ENCODE assay signal across 11 cellular contexts in genomic region chr7:100642534-100642907, GRCh38. TPM values are rescaled to one million over a fixed set of nuclear protein-coding genes. Genes with fewer than 3 reads are reported as not detected.
DNase-seq lines count a peak whose midpoint lies in the region; ATAC-seq and TF ChIP-seq lines count a peak whose summit lies in the region.
"Had no signal": no experiment of that assay in that cellular context is flagged by ENCODE, and none has a peak within 500 bp of the region (broad histone marks: within the 10 kb centered on the region; RNA-seq: fewer than 3 reads in every experiment).

No MANE protein-coding gene starts in this region.

- CTCF ChIA-PET in activated CD4-positive, alpha-beta memory T cell treated with anti-CD3 and anti-CD28 coated beads, Interleukin-2, amount 10 ng/mL, durations not matched to agents 7 days and 5 days (lab: Charles Lee), result interaction anchor here (1.0 kb wide), 1 partner anchor 8 kb away, joined by 3 read pairs; no protein-coding TSS in a partner anchor

- H3K23ac ChIP-seq in mesenchymal stem cell (ENCODE audit: low read length in 2 of 2), result no peak overlapping the region

- H2AFZ ChIP-seq in mesenchymal stem cell (ENCODE audit: low read depth, low read length), result no peak overlapping the region

- POLR2A ChIA-PET in activated CD4-positive, alpha-beta memory T cell treated with anti-CD3 and anti-CD28 coated beads, Interleukin-2, amount 10 ng/mL, durations not matched to agents 7 days and 5 days (lab: Charles Lee), result no interaction called here

- no peak overlapping the region for H3K14ac ChIP-seq in mesenchymal stem cell (ENCODE audit: low read length in 2 of 2)

- WGBS in mesenchymal stem cell, result 63% methylated on average over 11 of the region's 11 CpGs

- no peak overlapping the region for H2BK120ac ChIP-seq in mesenchymal stem cell (ENCODE audit: low read depth, low read length)

- H2BK12ac ChIP-seq in mesenchymal stem cell (ENCODE audit: low read length in 2 of 2), result no peak overlapping the region

- no peaks in the 10 kb centered on the region for H3K36me3 Mint-ChIP-seq in activated CD4-positive, alpha-beta memory T cell treated with anti-CD3 and anti-CD28 coated beads, Interleukin-2, amount 10 ng/mL, durations not matched to agents 7 days and 5 days (ENCODE audit: low read depth)

- H4K8ac ChIP-seq in mesenchymal stem cell (ENCODE audit: low read length), result peak overlapping the region; percentile 9

- H3K9ac ChIP-seq in mesenchymal stem cell (ENCODE audit: low read length), result no peak overlapping the region

- no peak overlapping the region for H2BK5ac ChIP-seq in mesenchymal stem cell (ENCODE audit: low read depth, low read length, poor library complexity, severe bottlenecking)

- TF ChIP-seq CTCF in GM13976 (IDR thresholded peaks at IDR 0.05; ENCODE audit: borderline replicate concordance, control extremely low read depth, extremely low read depth, insufficient read depth, missing control alignments), result no peak

- peaks cover 34 to 74% of the 10 kb centered on the region in 2 experiments for H3K27me3 ChIP-seq in mesenchymal stem cell (ENCODE audit: control insufficient read depth in 1 of 2, insufficient read depth in 1 of 2, low read length in 2 of 2)
- H3K27me3 ChIP-seq: cardiac muscle cell had no signal

- H3K79me1 ChIP-seq in mesenchymal stem cell (replicated peaks; ENCODE audit: low read length, poor library complexity, severe bottlenecking), result no peaks in the 10 kb centered on the region

- H3K36me3 ChIP-seq in mesenchymal stem cell (ENCODE audit: control insufficient read depth in 1 of 2, insufficient read depth in 2 of 2, low read depth in 1 of 2, low read length in 2 of 2), result no peaks in the 10 kb centered on the region
- H3K36me3 ChIP-seq: cardiac muscle cell, gastroesophageal sphincter had no signal

- no peak overlapping the region for H3K4me2 ChIP-seq in mesenchymal stem cell (ENCODE audit: low read length, poor library complexity, severe bottlenecking)

- no peak overlapping the region for H3K4ac ChIP-seq in mesenchymal stem cell (ENCODE audit: low read depth in 1 of 2, low read length in 2 of 2)

- no peak overlapping the region for H2AK5ac ChIP-seq in mesenchymal stem cell (ENCODE audit: low read length, severe bottlenecking)

- H3K4me1 ChIP-seq in mesenchymal stem cell (ENCODE audit: control insufficient read depth, insufficient read depth, low read depth, low read length), result no peaks in the 10 kb centered on the region
- H3K4me1 ChIP-seq: gastroesophageal sphincter had no signal

- peaks cover 2% of the 10 kb centered on the region for H3K4me1 Mint-ChIP-seq in activated CD4-positive, alpha-beta memory T cell treated with anti-CD3 and anti-CD28 coated beads, Interleukin-2, amount 10 ng/mL, durations not matched to agents 7 days and 5 days

- H3K27ac Mint-ChIP-seq in activated CD4-positive, alpha-beta memory T cell treated with anti-CD3 and anti-CD28 coated beads, Interleukin-2, amount 10 ng/mL, durations not matched to agents 7 days and 5 days, result no peak overlapping the region

- ATAC-seq in HG02798 (IDR thresholded peaks at IDR 0.05; ENCODE audit: poor library complexity, unreplicated experiment) (peak; percentile 50), HG03439 (IDR thresholded peaks at IDR 0.05; ENCODE audit: unreplicated experiment) (no peak), GM18873 (IDR thresholded peaks at IDR 0.05; ENCODE audit: low FRiP score, unreplicated experiment) (no peak)
- ATAC-seq: gastroesophageal sphincter had no signal

- H3K4me3 ChIP-seq in mesenchymal stem cell (ENCODE audit: insufficient read depth in 1 of 2, low read depth in 1 of 2, low read length in 2 of 2), result no peak overlapping the region
- H3K4me3 ChIP-seq: cardiac muscle cell, gastroesophageal sphincter had no signal

- H3K27me3 Mint-ChIP-seq in activated CD4-positive, alpha-beta memory T cell treated with anti-CD3 and anti-CD28 coated beads, Interleukin-2, amount 10 ng/mL, durations not matched to agents 7 days and 5 days, result peaks cover 10% of the 10 kb centered on the region

- H3K18ac ChIP-seq in mesenchymal stem cell (ENCODE audit: low read depth in 1 of 2, low read length in 2 of 2), result no peak overlapping the region

- no peak overlapping the region for H3K4me3 Mint-ChIP-seq in activated CD4-positive, alpha-beta memory T cell treated with anti-CD3 and anti-CD28 coated beads, Interleukin-2, amount 10 ng/mL, durations not matched to agents 7 days and 5 days

- no peak overlapping the region for H2BK15ac ChIP-seq in mesenchymal stem cell (ENCODE audit: low read depth, poor library complexity, severe bottlenecking)

- no peaks in the 10 kb centered on the region for H3K9me3 ChIP-seq in mesenchymal stem cell (ENCODE audit: control insufficient read depth, low read length)
- H3K9me3 ChIP-seq: gastroesophageal sphincter had no signal

- H4K91ac ChIP-seq in mesenchymal stem cell (ENCODE audit: low read length), result no peak overlapping the region

- DNase-seq in GM13976 (ENCODE audit: low spot score), result peak; percentile 89
- DNase-seq in activated CD4-positive, alpha-beta memory T cell treated with anti-CD3 and anti-CD28 coated beads, Interleukin-2, amount 10 ng/mL, durations not matched to agents 7 days and 5 days, result peak; percentile 44
- DNase-seq in mesenchymal stem cell, result no peak
- DNase-seq in occipital lobe (lab: John Stamatoyannopoulos, UW), result no peak
- no peak for DNase-seq in SKM-1 treated with dmso at 0.1 percent for 144 hours (lab: John Stamatoyannopoulos, UW; ENCODE audit: unreplicated experiment)
- DNase-seq: NCI-H524 treated with DMSO at 0.1 percent for 48 hours had no signal

- H3K27ac ChIP-seq in mesenchymal stem cell (ENCODE audit: low read length, poor library complexity, severe bottlenecking), result no peak overlapping the region
- H3K27ac ChIP-seq: cardiac muscle cell, gastroesophageal sphincter had no signal

- in situ Hi-C loops in GM13976 (cut with MboI; ENCODE audit: low sequenced_read_pairs, unreplicated experiment), result no loop called here

- H3K9me3 Mint-ChIP-seq in activated CD4-positive, alpha-beta memory T cell treated with anti-CD3 and anti-CD28 coated beads, Interleukin-2, amount 10 ng/mL, durations not matched to agents 7 days and 5 days, result no peaks in the 10 kb centered on the region

RNA-seq across cellular contexts. Expression of gene TFR2, which starts 1.2 kb away (rescaled TPM):
- 1 to 10 TPM; 8.8 to 9.2 TPM for total RNA-seq in activated CD4-positive, alpha-beta memory T cell treated with anti-CD3 and anti-CD28 coated beads, Interleukin-2, amount 10 ng/mL, durations not matched to agents 7 days and 5 days
- polyA plus RNA-seq in mesenchymal stem cell (2013, experiment 1 of 2), result 0.41 TPM
- polyA plus RNA-seq in mesenchymal stem cell (2013, experiment 2 of 2), result 0.45 TPM
- 5.3 TPM for total RNA-seq in occipital lobe
- polyA plus RNA-seq: cardiac muscle cell had no signal

RNA-seq across cellular contexts. Expression of gene ACTL6B, which starts 13.7 kb away (rescaled TPM):
- not detected for total RNA-seq in activated CD4-positive, alpha-beta memory T cell treated with anti-CD3 and anti-CD28 coated beads, Interleukin-2, amount 10 ng/mL, durations not matched to agents 7 days and 5 days
- not detected for polyA plus RNA-seq in mesenchymal stem cell (2013, experiment 1 of 2)
- 0.03 TPM for polyA plus RNA-seq in mesenchymal stem cell (2013, experiment 2 of 2)
- 109 TPM for total RNA-seq in occipital lobe
- total RNA-seq: cardiac muscle cell had no signal
- polyA plus RNA-seq: cardiac muscle cell had no signal

RNA-seq across cellular contexts. Expression of gene MOSPD3, which starts 30.2 kb away (rescaled TPM):
- 10 to 100 TPM; 47.2 to 53.3 TPM for total RNA-seq in activated CD4-positive, alpha-beta memory T cell treated with anti-CD3 and anti-CD28 coated beads, Interleukin-2, amount 10 ng/mL, durations not matched to agents 7 days and 5 days
- 25.6 TPM for polyA plus RNA-seq in mesenchymal stem cell (2013, experiment 1 of 2)
- polyA plus RNA-seq in mesenchymal stem cell (2013, experiment 2 of 2), result 23.4 TPM
- total RNA-seq in occipital lobe, result 12.2 TPM

RNA-seq across cellular contexts. Expression of gene GNB2, which starts 31.0 kb away (rescaled TPM):
- total RNA-seq in activated CD4-positive, alpha-beta memory T cell treated with anti-CD3 and anti-CD28 coated beads, Interleukin-2, amount 10 ng/mL, durations not matched to agents 7 days and 5 days, result 100 to 1,000 TPM; 263 to 266 TPM
- polyA plus RNA-seq in mesenchymal stem cell (2013, experiment 1 of 2), result 145 TPM
- polyA plus RNA-seq in mesenchymal stem cell (2013, experiment 2 of 2), result 145 TPM
- 57.7 TPM for total RNA-seq in occipital lobe

RNA-seq across cellular contexts. Expression of gene PCOLCE, which starts 40.4 kb away (rescaled TPM):
- total RNA-seq in activated CD4-positive, alpha-beta memory T cell treated with anti-CD3 and anti-CD28 coated beads, Interleukin-2, amount 10 ng/mL, durations not matched to agents 7 days and 5 days, result 10 to 100 TPM; 16.0 to 18.7 TPM
- polyA plus RNA-seq in mesenchymal stem cell (2013, experiment 1 of 2), result 255 TPM
- 254 TPM for polyA plus RNA-seq in mesenchymal stem cell (2013, experiment 2 of 2)
- 4.2 TPM for total RNA-seq in occipital lobe

Comparison
In these comparisons a context has a peak if more than half of its experiments do, and no peak if none do; other contexts are left out.
1. DNase-seq: peak in GM13976 (single experiment) and activated CD4-positive, alpha-beta memory T cell treated with anti-CD3 and anti-CD28 coated beads, Interleukin-2, amount 10 ng/mL, durations not matched to agents 7 days and 5 days (single experiment); none in mesenchymal stem cell (single experiment), occipital lobe (single experiment) and SKM-1 treated with dmso at 0.1 percent for 144 hours (single experiment).
2. RNA of gene ACTL6B, which starts 13.7 kb away (total RNA-seq): 109 TPM in occipital lobe (single experiment); not detected in activated CD4-positive, alpha-beta memory T cell treated with anti-CD3 and anti-CD28 coated beads, Interleukin-2, amount 10 ng/mL, durations not matched to agents 7 days and 5 days; every median in the first group is over 100 times any median in the second.